13 cellular contexts compared by ENCODE assay signal in the genomic region with DNA sequence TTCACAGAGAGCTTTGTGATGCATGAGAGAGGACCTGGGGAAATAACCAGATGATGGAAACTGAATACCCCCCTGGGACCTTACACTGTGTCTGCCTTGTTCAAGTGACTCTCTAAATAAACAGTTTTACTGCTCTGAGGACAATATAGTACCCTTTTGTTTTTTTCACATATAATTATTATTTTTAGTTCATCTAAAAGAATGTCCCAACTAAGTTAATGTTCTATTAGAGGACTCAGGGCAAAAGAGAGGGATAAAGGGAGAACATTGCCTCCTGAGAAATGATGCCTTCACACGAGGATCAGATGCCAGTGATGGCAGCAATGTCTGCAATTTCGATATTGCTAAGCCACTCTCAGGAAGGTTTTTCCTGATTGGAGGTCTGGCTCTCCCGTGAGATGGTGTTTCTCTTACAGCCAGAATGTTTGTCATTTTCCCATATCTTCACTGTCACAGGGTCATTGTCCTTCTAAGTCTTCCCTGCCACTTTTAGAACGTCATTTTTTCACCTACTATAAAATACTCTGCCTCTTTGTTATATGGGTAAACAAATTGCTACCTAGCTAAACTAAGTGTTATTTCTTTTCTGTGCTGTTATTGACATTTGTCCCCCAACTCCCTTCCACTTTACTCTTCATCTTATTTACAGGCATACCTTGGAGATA.
DNase-seq lines count a peak whose midpoint lies in the region; ATAC-seq lines count a peak whose summit lies in the region.
"Had no signal": no experiment of that assay in that cellular context is flagged by ENCODE, and none has a peak within 500 bp of the region (broad histone marks: within the 10 kb centered on the region; RNA-seq: fewer than 3 reads in every experiment).

No MANE protein-coding gene starts in this region.

- H3K4me3 Mint-ChIP-seq in activated T-cell treated with anti-CD3 and anti-CD28 coated beads, Interleukin-2, amount 50 U/mL, for 72 hours: no peak overlapping the region

- H3K27me3 ChIP-seq in SJCRH30: no peaks in the 10 kb centered on the region

- H3K4me1 ChIP-seq in SJCRH30: peaks cover 12% of the 10 kb centered on the region

- no peaks in the 10 kb centered on the region for H3K4me1 Mint-ChIP-seq in activated T-cell treated with anti-CD3 and anti-CD28 coated beads, Interleukin-2, amount 50 U/mL, for 72 hours (ENCODE audit: low read depth)

- DNase-seq in left ventricle myocardium superior (no peak), left cardiac atrium (no peak), NCI-H187 treated with DMSO at 0.1 percent for 48 hours (lab: John Stamatoyannopoulos, UW) (peak; percentile 94), SJCRH30 (peak; percentile 50 to 81), HK-2 (ENCODE audit: unreplicated experiment) (no peak)
- no peak for DNase-seq in activated T-cell treated with anti-CD3 and anti-CD28 coated beads, Interleukin-2, amount 50 U/mL, for 72 hours
- DNase-seq: ACHN; activated CD4-positive, alpha-beta T cell treated with anti-CD3 and anti-CD28 coated beads for 4 hours; activated gamma-delta T cell treated with Interleukin-2 at 50 U/mL for 16 hours; mucosa of descending colon had no signal

- H3K9me3 Mint-ChIP-seq in activated T-cell treated with anti-CD3 and anti-CD28 coated beads, Interleukin-2, amount 50 U/mL, for 72 hours: peaks cover 3 to 8% of the 10 kb centered on the region in 2 donors

- intact Hi-C loops in left ventricle myocardium superior (cut with micrococcal nuclease): no loop called here
- intact Hi-C loops in left cardiac atrium (cut with DNase I): no loop called here

- no peak overlapping the region for H3K27ac Mint-ChIP-seq in activated T-cell treated with anti-CD3 and anti-CD28 coated beads, Interleukin-2, amount 50 U/mL, for 72 hours

- no peaks in the 10 kb centered on the region for H3K27me3 Mint-ChIP-seq in activated T-cell treated with anti-CD3 and anti-CD28 coated beads, Interleukin-2, amount 50 U/mL, for 72 hours (ENCODE audit: low read depth)

- H3K9me3 ChIP-seq in SJCRH30 (replicated peaks): no peaks in the 10 kb centered on the region

- peaks cover 3 to 7% of the 10 kb centered on the region in 2 donors for H3K36me3 Mint-ChIP-seq in activated T-cell treated with anti-CD3 and anti-CD28 coated beads, Interleukin-2, amount 50 U/mL, for 72 hours (ENCODE audit: insufficient read depth in 2 of 2)

- H3K4me3 ChIP-seq in SJCRH30: peak overlapping the region; percentile 8; the same call in 1 of the 2 replicates
- H3K4me3 ChIP-seq: mucosa of descending colon had no signal

- ATAC-seq in left ventricle myocardium superior (peak; percentile 35), left cardiac atrium (no peak), GM21381 (IDR thresholded peaks at IDR 0.05; ENCODE audit: unreplicated experiment) (no peak), HG02678 (IDR thresholded peaks at IDR 0.05; ENCODE audit: unreplicated experiment) (no peak)
- ATAC-seq in activated T-cell treated with anti-CD3 and anti-CD28 coated beads, Interleukin-2, amount 50 U/mL, for 72 hours (replicated peaks in 1 of 2): no peak
- ATAC-seq: HepG2, mucosa of descending colon had no signal

- peak overlapping the region; percentile 54 for H3K27ac ChIP-seq in SJCRH30

- H3K36me3 ChIP-seq in SJCRH30: no peaks in the 10 kb centered on the region

Comparison
In these comparisons a context has a peak if more than half of its experiments do, and no peak if none do; other contexts are left out.
1. DNase-seq: peak in NCI-H187 treated with DMSO at 0.1 percent for 48 hours (single experiment) and SJCRH30 (2 of 2); none in left ventricle myocardium superior (single experiment), left cardiac atrium (single experiment), activated T-cell treated with anti-CD3 and anti-CD28 coated beads, Interleukin-2, amount 50 U/mL, for 72 hours (0 of 2) and HK-2 (single experiment).